Comparison of ENCODE assay signal across 23 cellular contexts in the genomic region with DNA sequence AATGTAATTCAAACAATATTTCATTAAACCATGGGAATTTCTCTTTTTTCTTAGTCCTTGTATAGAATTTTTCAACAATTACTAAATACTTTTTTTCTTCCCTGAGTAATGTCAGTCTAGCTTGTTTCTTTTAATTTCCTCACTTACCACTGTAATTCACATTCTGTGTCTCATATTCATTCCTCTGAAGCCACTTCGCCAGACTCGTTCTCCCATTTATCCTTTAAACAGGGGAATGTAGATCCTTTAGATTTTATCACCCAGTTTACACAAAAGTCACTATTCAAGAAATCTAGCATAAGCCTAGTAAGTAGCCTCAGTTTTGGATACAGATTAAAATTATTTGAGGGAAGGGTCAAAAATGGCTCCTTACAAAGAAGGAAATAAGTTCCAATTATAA. TPM values are rescaled to one million over a fixed set of nuclear protein-coding genes. Genes with fewer than 3 reads are reported as not detected.
A peak's percentile ranks its signal among the peaks of the same experiment; 100 is the strongest.
DNase-seq lines count a peak whose midpoint lies in the region; ATAC-seq and TF ChIP-seq lines count a peak whose summit lies in the region.
"Had no signal": no experiment of that assay in that cellular context is flagged by ENCODE, and none has a peak within 500 bp of the region (broad histone marks: within the 10 kb centered on the region; RNA-seq: fewer than 3 reads in every experiment).

No MANE protein-coding gene starts in this region.

- H3K27me3 Mint-ChIP-seq in activated CD4-positive, alpha-beta T cell treated with anti-CD3 and anti-CD28 coated beads, Interleukin-2, amount 10 ng/mL, durations not matched to agents 7 days and 5 days = no peaks in the 10 kb centered on the region
- H3K27me3 Mint-ChIP-seq in activated CD8-positive, alpha-beta T cell treated with anti-CD3 and anti-CD28 coated beads for 36 hours = no peaks in the 10 kb centered on the region
- no peaks in the 10 kb centered on the region for H3K27me3 Mint-ChIP-seq in naive thymus-derived CD4-positive, alpha-beta T cell

- no peak for TF ChIP-seq CTCF in activated CD8-positive, alpha-beta T cell treated with anti-CD3 and anti-CD28 coated beads for 36 hours (IDR thresholded peaks at IDR 0.05)
- TF ChIP-seq CTCF in upper lobe of left lung (IDR thresholded peaks at IDR 0.05) = no peak

- no peaks in the 10 kb centered on the region for H3K27me3 ChIP-seq in naive thymus-derived CD4-positive, alpha-beta T cell (ENCODE audit: control insufficient read depth in 2 of 2, insufficient read depth in 2 of 2, low read length in 2 of 2)
- no peaks in the 10 kb centered on the region for H3K27me3 ChIP-seq in upper lobe of left lung
- H3K27me3 ChIP-seq: BLaER1 treated with 17β-estradiol and CSF1 and Interleukin-3, amounts not matched to agents 10 nM and 100 nM; pancreas; stomach had no signal

- no peak for TF ChIP-seq POLR2A in upper lobe of left lung (IDR thresholded peaks at IDR 0.05)

- H3K9me3 Mint-ChIP-seq in activated CD4-positive, alpha-beta T cell treated with anti-CD3 and anti-CD28 coated beads, Interleukin-2, amount 10 ng/mL, durations not matched to agents 7 days and 5 days = no peaks in the 10 kb centered on the region
- no peaks in the 10 kb centered on the region for H3K9me3 Mint-ChIP-seq in activated CD8-positive, alpha-beta T cell treated with anti-CD3 and anti-CD28 coated beads for 36 hours
- H3K9me3 Mint-ChIP-seq in naive thymus-derived CD4-positive, alpha-beta T cell = no peaks in the 10 kb centered on the region

- 86 to 90% methylated on average over 2 of the region's 2 CpGs for WGBS in upper lobe of left lung, 2 donors

- H3K9me3 ChIP-seq in naive thymus-derived CD4-positive, alpha-beta T cell (ENCODE audit: control insufficient read depth in 2 of 3, low read length in 3 of 3) = no peaks in the 10 kb centered on the region
- no peaks in the 10 kb centered on the region for H3K9me3 ChIP-seq in upper lobe of left lung
- H3K9me3 ChIP-seq: BLaER1 treated with 17β-estradiol and CSF1 and Interleukin-3, amounts not matched to agents 10 nM and 100 nM; pancreas; stomach had no signal

- TF ChIP-seq EP300 in upper lobe of left lung (IDR thresholded peaks at IDR 0.05) = no peak

- no peak overlapping the region for H3K4me3 ChIP-seq in naive thymus-derived CD4-positive, alpha-beta T cell (ENCODE audit: low read length)
- H3K4me3 ChIP-seq in upper lobe of left lung = no peak overlapping the region
- H3K4me3 ChIP-seq: BLaER1 treated with 17β-estradiol and CSF1 and Interleukin-3, amounts not matched to agents 10 nM and 100 nM; lung; pancreas; stomach had no signal

- POLR2A ChIA-PET in activated CD4-positive, alpha-beta T cell treated with anti-CD3 and anti-CD28 coated beads, Interleukin-2, amount 10 ng/mL, durations not matched to agents 7 days and 5 days (lab: Charles Lee) = no interaction called here
- POLR2A ChIA-PET in activated CD8-positive, alpha-beta T cell treated with anti-CD3 and anti-CD28 coated beads for 36 hours (lab: Charles Lee) = no interaction called here
- POLR2A ChIA-PET in naive thymus-derived CD4-positive, alpha-beta T cell (lab: Charles Lee) = no interaction called here

- ATAC-seq in activated CD8-positive, alpha-beta T cell treated with anti-CD3 and anti-CD28 coated beads for 36 hours = no peak
- ATAC-seq in naive thymus-derived CD4-positive, alpha-beta T cell = no peak
- no peak for ATAC-seq in upper lobe of left lung (ENCODE audit: low FRiP score in 2 of 2)
- ATAC-seq: sciatic nerve had no signal

- no peak overlapping the region for H3K4me3 Mint-ChIP-seq in activated CD4-positive, alpha-beta T cell treated with anti-CD3 and anti-CD28 coated beads, Interleukin-2, amount 10 ng/mL, durations not matched to agents 7 days and 5 days
- peak overlapping the region; percentile 9 for H3K4me3 Mint-ChIP-seq in activated CD8-positive, alpha-beta T cell treated with anti-CD3 and anti-CD28 coated beads for 36 hours
- peak overlapping the region in 9 of 10 donors; percentile 49 to 97 (median 63) for H3K4me3 Mint-ChIP-seq in naive thymus-derived CD4-positive, alpha-beta T cell

- H3K4me1 Mint-ChIP-seq in activated CD4-positive, alpha-beta T cell treated with anti-CD3 and anti-CD28 coated beads, Interleukin-2, amount 10 ng/mL, durations not matched to agents 7 days and 5 days = peaks cover 77% of the 10 kb centered on the region
- H3K4me1 Mint-ChIP-seq in activated CD8-positive, alpha-beta T cell treated with anti-CD3 and anti-CD28 coated beads for 36 hours (ENCODE audit: low read depth) = peaks cover 79% of the 10 kb centered on the region
- H3K4me1 Mint-ChIP-seq in naive thymus-derived CD4-positive, alpha-beta T cell = peaks cover 59 to 99% (median 90%) of the 10 kb centered on the region in 7 donors

- peak overlapping the region; percentile 20 for H3K27ac ChIP-seq in naive thymus-derived CD4-positive, alpha-beta T cell (ENCODE audit: low read depth, low read length)
- no peak overlapping the region for H3K27ac ChIP-seq in upper lobe of left lung

- H3K36me3 Mint-ChIP-seq in activated CD4-positive, alpha-beta T cell treated with anti-CD3 and anti-CD28 coated beads, Interleukin-2, amount 10 ng/mL, durations not matched to agents 7 days and 5 days (ENCODE audit: low read depth) = peaks cover 52% of the 10 kb centered on the region
- H3K36me3 Mint-ChIP-seq in activated CD8-positive, alpha-beta T cell treated with anti-CD3 and anti-CD28 coated beads for 36 hours (ENCODE audit: low read depth) = peaks cover 45% of the 10 kb centered on the region
- H3K36me3 Mint-ChIP-seq in naive thymus-derived CD4-positive, alpha-beta T cell = peaks cover 0 to 30% (median 8%) of the 10 kb centered on the region in 5 donors

- intact Hi-C loops in activated CD8-positive, alpha-beta T cell treated with anti-CD3 and anti-CD28 coated beads for 36 hours (cut with micrococcal nuclease) = loop anchor here (10.0 kb wide), 1 partner anchor 108 kb away; no protein-coding TSS in a partner anchor
- intact Hi-C loops in naive thymus-derived CD4-positive, alpha-beta T cell (cut with micrococcal nuclease) = loop anchor here (10.0 kb wide), 2 partner anchors 48 to 528 kb away; no protein-coding TSS in a partner anchor

- H3K27ac Mint-ChIP-seq in activated CD4-positive, alpha-beta T cell treated with anti-CD3 and anti-CD28 coated beads, Interleukin-2, amount 10 ng/mL, durations not matched to agents 7 days and 5 days = peak overlapping the region; percentile 39
- peak overlapping the region; percentile 73 for H3K27ac Mint-ChIP-seq in activated CD8-positive, alpha-beta T cell treated with anti-CD3 and anti-CD28 coated beads for 36 hours
- H3K27ac Mint-ChIP-seq in naive thymus-derived CD4-positive, alpha-beta T cell = peak overlapping the region in 6 of 9 donors; percentile 9 to 75 (median 60)

- H3K4me1 ChIP-seq in naive thymus-derived CD4-positive, alpha-beta T cell (ENCODE audit: control insufficient read depth in 2 of 2, insufficient read depth in 2 of 2, low read length in 2 of 2) = peaks cover 46 to 59% of the 10 kb centered on the region in 2 donors
- peaks cover 70% of the 10 kb centered on the region in 4 donors for H3K4me1 ChIP-seq in upper lobe of left lung

- no peaks in the 10 kb centered on the region for H3K36me3 ChIP-seq in naive thymus-derived CD4-positive, alpha-beta T cell (ENCODE audit: control insufficient read depth in 2 of 3, insufficient read depth in 3 of 3, low read length in 3 of 3)
- H3K36me3 ChIP-seq in upper lobe of left lung = no peaks in the 10 kb centered on the region
- H3K36me3 ChIP-seq: pancreas, stomach had no signal

- no peak for DNase-seq in activated CD4-positive, alpha-beta T cell treated with anti-CD3 and anti-CD28 coated beads, Interleukin-2, amount 10 ng/mL, durations not matched to agents 7 days and 5 days
- no peak for DNase-seq in activated CD4-positive, alpha-beta T cell treated with anti-CD3 and anti-CD28 coated beads for 4 hours
- DNase-seq in EH (ENCODE audit: low read depth) = peak; percentile 27
- DNase-seq in activated CD8-positive, alpha-beta T cell treated with anti-CD3 and anti-CD28 coated beads for 36 hours = no peak
- no peak for DNase-seq in naive thymus-derived CD4-positive, alpha-beta T cell
- DNase-seq in SK-N-DZ (ENCODE audit: low spot score) = no peak
- no peak for DNase-seq in upper lobe of left lung
- DNase-seq in superior temporal gyrus (ENCODE audit: extremely low spot score) = no peak
- DNase-seq: activated CD4-positive, CD25-positive, alpha-beta regulatory T cell treated with anti-CD3 and anti-CD28 coated beads, Interleukin-2, amount 50 U/mL, for 72 hours; caudate nucleus; DMS53; foreskin melanocyte; kidney; MM.1S; NCI-H146; NCI-H2171; NCI-H526 treated with DMSO at 0.1 percent for 48 hours; pancreas; SHP77 treated with DMSO at 0.1 percent for 48 hours; stomach had no signal

- CTCF ChIA-PET in activated CD4-positive, alpha-beta T cell treated with anti-CD3 and anti-CD28 coated beads, Interleukin-2, amount 10 ng/mL, durations not matched to agents 7 days and 5 days (lab: Charles Lee) = interaction anchor here (2.0 kb wide), 1 partner anchor 13 kb away, joined by 4 read pairs; no protein-coding TSS in a partner anchor
- CTCF ChIA-PET in activated CD8-positive, alpha-beta T cell treated with anti-CD3 and anti-CD28 coated beads for 36 hours (lab: Charles Lee) = interaction anchor here (1.5 kb wide), 1 partner anchor 168 kb away, joined by 3 read pairs; no protein-coding TSS in a partner anchor
- CTCF ChIA-PET in naive thymus-derived CD4-positive, alpha-beta T cell (lab: Charles Lee) = no interaction called here

RNA-seq across cellular contexts. Expression of a gene that starts 6.8 kb away (rescaled TPM):
- total RNA-seq in activated CD4-positive, alpha-beta T cell treated with anti-CD3 and anti-CD28 coated beads, Interleukin-2, amount 10 ng/mL, durations not matched to agents 7 days and 5 days = 100 to 1,000 TPM; 162 to 167 TPM
- total RNA-seq in activated CD8-positive, alpha-beta T cell treated with anti-CD3 and anti-CD28 coated beads for 36 hours = 100 to 1,000 TPM; 112 to 118 TPM
- 100 to 1,000 TPM; 156 to 224 (median 180) TPM for total RNA-seq in naive thymus-derived CD4-positive, alpha-beta T cell
- 100 to 1,000 TPM in 1 of 2 donors, 10 to 100 TPM in 1; 72.5 to 102 TPM for polyA plus RNA-seq in naive thymus-derived CD4-positive, alpha-beta T cell
- polyA plus RNA-seq in SK-N-DZ (2014; cell fraction: cytosol; rRNA removed) = 29.3 TPM in 2 replicates
- polyA plus RNA-seq in SK-N-DZ (2014; cell fraction: nucleus; rRNA removed) = 117 and 121 TPM in 2 replicates
- 100 to 1,000 TPM in 2 of 6 donors, 10 to 100 TPM in 4; 66.5 to 239 (median 81.2) TPM for total RNA-seq in upper lobe of left lung
